Comparison of ENCODE assay signal across 25 cellular contexts in the genomic region with DNA sequence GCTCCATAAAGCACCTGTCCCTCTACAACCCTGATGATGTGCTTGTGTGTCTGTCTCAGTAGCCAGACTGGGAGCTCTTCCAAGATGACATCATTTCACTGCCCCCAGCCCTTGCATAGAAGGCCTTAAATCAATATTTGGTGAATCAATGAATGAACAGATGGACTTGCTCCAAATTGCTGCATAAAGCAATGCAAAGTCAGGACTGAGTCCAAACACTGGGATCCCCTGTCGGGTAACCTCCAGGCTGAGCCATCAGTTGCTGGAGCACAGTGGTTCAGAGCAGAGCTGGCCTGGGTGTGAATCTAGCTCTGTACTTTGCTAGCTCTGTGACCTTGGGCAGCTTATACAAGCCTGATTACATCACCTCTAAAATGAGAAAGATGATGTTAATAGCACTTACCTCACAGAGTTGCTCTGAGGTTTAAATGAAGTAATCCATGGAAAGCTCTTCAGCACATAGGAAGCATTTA.
A peak's percentile ranks its signal among the peaks of the same experiment; 100 is the strongest.
DNase-seq lines count a peak whose midpoint lies in the region; ATAC-seq, FAIRE-seq and TF ChIP-seq lines count a peak whose summit lies in the region.
"Had no signal": no experiment of that assay in that cellular context is flagged by ENCODE, and none has a peak within 500 bp of the region (broad histone marks: within the 10 kb centered on the region; RNA-seq: fewer than 3 reads in every experiment).

No MANE protein-coding gene starts in this region.

- H3K4me3 ChIP-seq in pancreas, result no peak overlapping the region
- H3K4me3 ChIP-seq: A549, GM23248 had no signal

- 16 to 17% methylated on average over 1 of the region's 1 CpG for WGBS in pancreas, 2 donors

- no peaks in the 10 kb centered on the region for H3K36me3 ChIP-seq in pancreas
- H3K36me3 ChIP-seq: BE2C had no signal

- intact Hi-C loops in pancreas (cut with DNase I), result loop anchor here in 2 of 3 donors (10.0 kb wide), 3 partner anchors 126 to 596 kb away; no protein-coding TSS in a partner anchor
- intact Hi-C loops in activated CD4-positive, alpha-beta memory T cell treated with anti-CD3 and anti-CD28 coated beads for 36 hours (cut with micrococcal nuclease), result no loop called here

- H3K36me3 Mint-ChIP-seq in activated CD4-positive, alpha-beta memory T cell treated with anti-CD3 and anti-CD28 coated beads for 36 hours, result no peaks in the 10 kb centered on the region

- peaks cover 17% of the 10 kb centered on the region for H3K27me3 Mint-ChIP-seq in activated CD4-positive, alpha-beta memory T cell treated with anti-CD3 and anti-CD28 coated beads for 36 hours
- H3K27me3 Mint-ChIP-seq in stimulated activated naive CD8-positive, alpha-beta T cell treated with anti-CD3 and anti-CD28 coated beads, Interleukin-15, amount 100 ng/mL, for 72 hours, result peaks cover 34% of the 10 kb centered on the region

- TF ChIP-seq CTCF in pancreas (IDR thresholded peaks at IDR 0.05), result no peak

- no peak overlapping the region for H3K27ac ChIP-seq in pancreas
- H3K27ac ChIP-seq: A549, foreskin keratinocyte, GM23248 had no signal

- POLR2A ChIA-PET in activated CD4-positive, alpha-beta memory T cell treated with anti-CD3 and anti-CD28 coated beads for 36 hours (lab: Charles Lee), result no interaction called here

- ATAC-seq in pancreas (peak in 3 of 4 donors; percentile 57 to 71 (median 69)), GM19467 (IDR thresholded peaks at IDR 0.05; ENCODE audit: unreplicated experiment) (no peak)
- no peak for ATAC-seq in stimulated activated naive CD8-positive, alpha-beta T cell treated with anti-CD3 and anti-CD28 coated beads, Interleukin-15, amount 100 ng/mL, for 72 hours
- ATAC-seq: A549, foreskin keratinocyte, WTC11 had no signal

- H3K4me3 Mint-ChIP-seq in activated CD4-positive, alpha-beta memory T cell treated with anti-CD3 and anti-CD28 coated beads for 36 hours, result no peak overlapping the region
- H3K4me3 Mint-ChIP-seq in stimulated activated naive CD8-positive, alpha-beta T cell treated with anti-CD3 and anti-CD28 coated beads, Interleukin-15, amount 100 ng/mL, for 72 hours, result no peak overlapping the region
- H3K4me3 Mint-ChIP-seq: activated CD4-positive, alpha-beta memory T cell treated with anti-CD3 and anti-CD28 coated beads, Interleukin-2, amount 10 ng/mL, durations not matched to agents 7 days and 5 days; IgD-negative memory B cell; WTC11 had no signal

- no peaks in the 10 kb centered on the region for H3K9me3 ChIP-seq in pancreas
- H3K9me3 ChIP-seq: BE2C had no signal

- peaks cover 5% of the 10 kb centered on the region for H3K9me3 Mint-ChIP-seq in activated CD4-positive, alpha-beta memory T cell treated with anti-CD3 and anti-CD28 coated beads for 36 hours
- no peaks in the 10 kb centered on the region for H3K9me3 Mint-ChIP-seq in stimulated activated naive CD8-positive, alpha-beta T cell treated with anti-CD3 and anti-CD28 coated beads, Interleukin-15, amount 100 ng/mL, for 72 hours
- H3K9me3 Mint-ChIP-seq: activated CD4-positive, alpha-beta memory T cell treated with anti-CD3 and anti-CD28 coated beads, Interleukin-2, amount 10 ng/mL, durations not matched to agents 7 days and 5 days had no signal

- CTCF ChIA-PET in activated CD4-positive, alpha-beta memory T cell treated with anti-CD3 and anti-CD28 coated beads for 36 hours (lab: Charles Lee), result no interaction called here

- H3K27me3 ChIP-seq in pancreas, result no peaks in the 10 kb centered on the region
- H3K27me3 ChIP-seq: foreskin keratinocyte had no signal

- DNase-seq in NCI-H2196 (lab: John Stamatoyannopoulos, UW; ENCODE audit: unreplicated experiment) (peak; percentile 22), NCI-H2196 treated with DMSO at 0.1 percent for 48 hours (lab: John Stamatoyannopoulos, UW; ENCODE audit: unreplicated experiment) (no peak), NCI-H2029 treated with DMSO at 0.1 percent for 48 hours (lab: John Stamatoyannopoulos, UW) (peak; percentile 86), SHP77 (lab: John Stamatoyannopoulos, UW) (peak; percentile 95), pancreas (peak in 2 of 6 donors; percentile 13 to 23)
- no peak for DNase-seq in activated CD4-positive, alpha-beta memory T cell treated with anti-CD3 and anti-CD28 coated beads for 36 hours
- no peak for DNase-seq in stimulated activated naive CD8-positive, alpha-beta T cell treated with anti-CD3 and anti-CD28 coated beads, Interleukin-15, amount 100 ng/mL, for 72 hours
- DNase-seq: activated CD4-positive, alpha-beta memory T cell treated with anti-CD3 and anti-CD28 coated beads, Interleukin-2, amount 10 ng/mL, durations not matched to agents 7 days and 5 days; activated naive CD4-positive, alpha-beta T cell; activated T-cell treated with anti-CD3 and anti-CD28 coated beads for 4 hours; amniotic stem cell; BE2C; Calu3; caudate nucleus; erythroblast; foreskin keratinocyte; GM23248; islet precursor cell; NCI-H1930; nucleus accumbens; T-helper 9 cell had no signal

- no peak for FAIRE-seq in pancreas (lab: Jason Lieb, UNC)
- FAIRE-seq: A549 had no signal

- no peaks in the 10 kb centered on the region for H3K4me1 Mint-ChIP-seq in activated CD4-positive, alpha-beta memory T cell treated with anti-CD3 and anti-CD28 coated beads for 36 hours (ENCODE audit: low read depth)
- H3K4me1 Mint-ChIP-seq in stimulated activated naive CD8-positive, alpha-beta T cell treated with anti-CD3 and anti-CD28 coated beads, Interleukin-15, amount 100 ng/mL, for 72 hours, result no peaks in the 10 kb centered on the region
- H3K4me1 Mint-ChIP-seq: activated CD4-positive, alpha-beta memory T cell treated with anti-CD3 and anti-CD28 coated beads, Interleukin-2, amount 10 ng/mL, durations not matched to agents 7 days and 5 days had no signal

- H3K27ac Mint-ChIP-seq in activated CD4-positive, alpha-beta memory T cell treated with anti-CD3 and anti-CD28 coated beads for 36 hours, result no peak overlapping the region
- no peak overlapping the region for H3K27ac Mint-ChIP-seq in stimulated activated naive CD8-positive, alpha-beta T cell treated with anti-CD3 and anti-CD28 coated beads, Interleukin-15, amount 100 ng/mL, for 72 hours
- H3K27ac Mint-ChIP-seq: activated CD4-positive, alpha-beta memory T cell treated with anti-CD3 and anti-CD28 coated beads, Interleukin-2, amount 10 ng/mL, durations not matched to agents 7 days and 5 days; IgD-negative memory B cell; WTC11 had no signal

- H3K4me1 ChIP-seq in pancreas, result no peaks in the 10 kb centered on the region
- H3K4me1 ChIP-seq: A549, BE2C, foreskin keratinocyte had no signal

Comparison
In these comparisons a context has a peak if more than half of its experiments do, and no peak if none do; other contexts are left out.
1. DNase-seq: peak in NCI-H2196 (single experiment), NCI-H2029 treated with DMSO at 0.1 percent for 48 hours (single experiment) and SHP77 (2 of 2); none in NCI-H2196 treated with DMSO at 0.1 percent for 48 hours (single experiment), activated CD4-positive, alpha-beta memory T cell treated with anti-CD3 and anti-CD28 coated beads for 36 hours (single experiment) and stimulated activated naive CD8-positive, alpha-beta T cell treated with anti-CD3 and anti-CD28 coated beads, Interleukin-15, amount 100 ng/mL, for 72 hours (0 of 2).
2. ATAC-seq: peak in pancreas (3 of 4); none in GM19467 (single experiment) and stimulated activated naive CD8-positive, alpha-beta T cell treated with anti-CD3 and anti-CD28 coated beads, Interleukin-15, amount 100 ng/mL, for 72 hours (single experiment).